In genomic region chr20:368915-369314, GRCh38 we compare ENCODE assay signal across 14 cellular contexts. TPM values are rescaled to one million over a fixed set of nuclear protein-coding genes. Genes with fewer than 3 reads are reported as not detected.
DNase-seq lines count a peak whose midpoint lies in the region; ATAC-seq, FAIRE-seq and TF ChIP-seq lines count a peak whose summit lies in the region.
"Had no signal": no experiment of that assay in that cellular context is flagged by ENCODE, and none has a peak within 500 bp of the region (broad histone marks: within the 10 kb centered on the region; RNA-seq: fewer than 3 reads in every experiment).

No MANE protein-coding gene starts in this region.

- H3K27me3 ChIP-seq in RWPE2 (ENCODE audit: insufficient read depth, poor library complexity, severe bottlenecking) (no peaks in the 10 kb centered on the region), thyroid gland (no peaks in the 10 kb centered on the region)
- no peaks in the 10 kb centered on the region for H3K27me3 ChIP-seq in naive thymus-derived CD4-positive, alpha-beta T cell (ENCODE audit: control insufficient read depth in 2 of 2, insufficient read depth in 2 of 2, low read length in 2 of 2)
- H3K27me3 ChIP-seq: BLaER1 had no signal

- peak overlapping the region in 1 of 10 donors; percentile 23 for H3K4me3 Mint-ChIP-seq in naive thymus-derived CD4-positive, alpha-beta T cell
- H3K4me3 Mint-ChIP-seq: H9 had no signal

- H3K36me3 Mint-ChIP-seq in naive thymus-derived CD4-positive, alpha-beta T cell: peaks cover 0 to 3% (median 0%) of the 10 kb centered on the region in 5 donors

- POLR2A ChIA-PET in A549 (lab: Yijun Ruan, JAX): interaction anchor here (0.8 to 5.7 kb wide), 4 partner anchors 14 to 39 kb away, joined by 4 to 77 read pairs (median 4); partner anchors contain the start of genes NRSN2, RBCK1 and TRIB3
- POLR2A ChIA-PET in naive thymus-derived CD4-positive, alpha-beta T cell (lab: Charles Lee): no interaction called here

- H3K4me3 ChIP-seq in A549 (no peak overlapping the region), RWPE2 (ENCODE audit: severe bottlenecking) (no peak overlapping the region), thyroid gland (replicated peaks in 1 of 3) (no peak overlapping the region)
- H3K4me3 ChIP-seq in naive thymus-derived CD4-positive, alpha-beta T cell (ENCODE audit: low read length): no peak overlapping the region
- H3K4me3 ChIP-seq: BLaER1 had no signal

- WGBS in A549 (ENCODE audit: missing lambda C conversion rate): 96% methylated on average over 4 of the region's 4 CpGs
- 97% methylated on average over 4 of the region's 4 CpGs for WGBS in thyroid gland, 2 donors

- H3K4me2 ChIP-seq in A549: no peak overlapping the region
- H3K4me2 ChIP-seq: BLaER1 had no signal

- H3K9me3 Mint-ChIP-seq in naive thymus-derived CD4-positive, alpha-beta T cell: peaks cover 0 to 1% (median 0%) of the 10 kb centered on the region in 11 donors
- H3K9me3 Mint-ChIP-seq: H9 had no signal

- H3K4me1 ChIP-seq in A549: peaks cover 88% of the 10 kb centered on the region
- H3K4me1 ChIP-seq in RWPE2 (ENCODE audit: insufficient read depth, poor library complexity, severe bottlenecking): peaks cover 80% of the 10 kb centered on the region
- peaks cover 0 to 20% of the 10 kb centered on the region in 2 donors for H3K4me1 ChIP-seq in naive thymus-derived CD4-positive, alpha-beta T cell (ENCODE audit: control insufficient read depth in 2 of 2, insufficient read depth in 2 of 2, low read length in 2 of 2)
- H3K4me1 ChIP-seq in thyroid gland: peaks cover 27 to 50% of the 10 kb centered on the region in 2 donors

- no peak for TF ChIP-seq RAD21 in A549 (conservative IDR thresholded peaks at IDR 0.05 in 1 of 2, IDR thresholded peaks at IDR 0.05 in 1 of 2)

- intact Hi-C loops in naive thymus-derived CD4-positive, alpha-beta T cell (cut with micrococcal nuclease): loop anchor here in 1 of 2 donors (5.0 kb wide), 1 partner anchor 93 kb away; the partner anchor contains the start of gene TBC1D20
- intact Hi-C loops in thyroid gland (cut with DNase I): loop anchor here (10.0 kb wide), 1 partner anchor 366 kb away; no protein-coding TSS in a partner anchor

- no peaks in the 10 kb centered on the region for H3K27me3 Mint-ChIP-seq in naive thymus-derived CD4-positive, alpha-beta T cell

- H3K27ac Mint-ChIP-seq in naive thymus-derived CD4-positive, alpha-beta T cell: peak overlapping the region in 6 of 9 donors; percentile 7 to 80 (median 62)
- H3K27ac Mint-ChIP-seq: H9 had no signal

- FAIRE-seq in A549 (lab: Jason Lieb, UNC): no peak

- ATAC-seq in A549: no peak
- no peak for ATAC-seq in RWPE2 (ENCODE audit: low read depth)
- ATAC-seq in naive thymus-derived CD4-positive, alpha-beta T cell: no peak

- no peak for TF ChIP-seq POLR2A in A549 (IDR thresholded peaks at IDR 0.05; ENCODE audit: low read length)
- TF ChIP-seq POLR2A in thyroid gland (IDR thresholded peaks at IDR 0.05): no peak

- H3K36me3 ChIP-seq in RWPE2 (ENCODE audit: low read depth) (no peaks in the 10 kb centered on the region), thyroid gland (no peaks in the 10 kb centered on the region)
- no peaks in the 10 kb centered on the region for H3K36me3 ChIP-seq in naive thymus-derived CD4-positive, alpha-beta T cell (ENCODE audit: control insufficient read depth in 2 of 3, insufficient read depth in 3 of 3, low read length in 3 of 3)
- H3K36me3 ChIP-seq: BLaER1 had no signal

- TF ChIP-seq EP300 in A549 (IDR thresholded peaks at IDR 0.05): no peak

- CTCF ChIA-PET in A549 (lab: Yijun Ruan, JAX): interaction anchor here (1.1 to 50.3 kb wide), 6 partner anchors 9 to 370 kb away, joined by 4 to 1229 read pairs (median 5); no protein-coding TSS in a partner anchor
- CTCF ChIA-PET in naive thymus-derived CD4-positive, alpha-beta T cell (lab: Charles Lee): no interaction called here

- TF ChIP-seq CTCF in A549 (IDR thresholded peaks at IDR 0.05) (no peak), C4-2B (conservative IDR thresholded peaks at IDR 0.05) (no peak), RWPE2 (IDR thresholded peaks at IDR 0.05; ENCODE audit: poor library complexity, severe bottlenecking) (no peak), thyroid gland (IDR thresholded peaks at IDR 0.05) (no peak)

- DNase-seq in A549 (ENCODE audit: low read depth in 1 of 2, low spot score in 1 of 2): no peak
- DNase-seq in RWPE2 (ENCODE audit: low spot score): no peak
- DNase-seq in naive thymus-derived CD4-positive, alpha-beta T cell: no peak
- no peak for DNase-seq in NAMALWA (ENCODE audit: low spot score)
- no peak for DNase-seq in thyroid gland
- no peak for DNase-seq in NCI-H446 treated with DMSO at 0.1 percent for 48 hours (lab: John Stamatoyannopoulos, UW)
- DNase-seq: DMS53, H9, MV-4-11, NCI-H1436 treated with DMSO at 0.1 percent for 48 hours, NCI-H2081, NCI-H526 had no signal

- peaks cover 26 to 64% (median 48%) of the 10 kb centered on the region in 7 donors for H3K4me1 Mint-ChIP-seq in naive thymus-derived CD4-positive, alpha-beta T cell

- H3K9me3 ChIP-seq in A549 (no peaks in the 10 kb centered on the region), RWPE2 (ENCODE audit: severe bottlenecking) (no peaks in the 10 kb centered on the region), thyroid gland (no peaks in the 10 kb centered on the region)
- no peaks in the 10 kb centered on the region for H3K9me3 ChIP-seq in naive thymus-derived CD4-positive, alpha-beta T cell (ENCODE audit: control insufficient read depth in 2 of 3, low read length in 3 of 3)
- H3K9me3 ChIP-seq: BLaER1 had no signal

- H3K27ac ChIP-seq in A549 (peak overlapping the region; percentile 94 to 98), C4-2B (peak overlapping the region; percentile 97), RWPE2 (ENCODE audit: poor library complexity, severe bottlenecking) (peak overlapping the region; percentile 91), thyroid gland (no peak overlapping the region)
- H3K27ac ChIP-seq in naive thymus-derived CD4-positive, alpha-beta T cell (ENCODE audit: low read depth, low read length): no peak overlapping the region
- H3K27ac ChIP-seq: BLaER1 had no signal

TF ChIP-seq in A549, 52 proteins besides CTCF, POLR2A, EP300 and RAD21:
- TF ChIP-seq CEBPB (IDR thresholded peaks at IDR 0.05): peak in 1 of 2 experiments; percentile 34; a peak in 1 of 4 replicates
- TF ChIP-seq JUN (IDR thresholded peaks at IDR 0.05): no peak

RNA-seq across cellular contexts. Expression of gene TRIB3, which starts 11.6 kb away (rescaled TPM):
- 210 and 269 TPM in 2 replicates for polyA plus RNA-seq in A549 (2011; rRNA removed)
- 56.5 and 79.1 TPM in 2 replicates for polyA plus RNA-seq in A549 (2012; cell fraction: cytosol; rRNA removed)
- 68.7 and 90.7 TPM in 2 replicates for polyA plus RNA-seq in A549 (2012; cell fraction: nucleus; rRNA removed)
- 28.4 to 39.8 TPM (median 34.0 TPM) in 3 replicates for polyA plus RNA-seq in A549 (2017; fragmentation: RNase III; extraction: RNeasy Plus Mini Kit Qiagen cat#74134 plus additional on column Dnase treatment)
- 224 and 268 TPM in 2 replicates for polyA minus RNA-seq in A549 (2011; rRNA and poly(A)+ RNA removed)
- 10 to 100 TPM in 1 of 5 experiments, 1 to 10 TPM in 4; 2.4 to 27.7 (median 9.4) TPM for total RNA-seq in naive thymus-derived CD4-positive, alpha-beta T cell
- 10 to 100 TPM; 12.6 to 16.0 TPM for polyA plus RNA-seq in naive thymus-derived CD4-positive, alpha-beta T cell
- 10 to 100 TPM in 2 of 4 donors, 1 to 10 TPM in 2; 6.1 to 16.5 (median 8.1) TPM for total RNA-seq in thyroid gland

RNA-seq across cellular contexts. Expression of gene NRSN2, which starts 22.0 kb away (rescaled TPM):
- polyA plus RNA-seq in A549 (2011; rRNA removed) (40.5 and 47.5 TPM in 2 replicates), A549 (2017; fragmentation: RNase III; extraction: RNeasy Plus Mini Kit Qiagen cat#74134 plus additional on column Dnase treatment) (59.6 to 74.8 TPM (median 74.3 TPM) in 3 replicates)
- polyA plus RNA-seq in A549 (2012; cell fraction: cytosol; rRNA removed): 103 and 115 TPM in 2 replicates
- polyA plus RNA-seq in A549 (2012; cell fraction: nucleus; rRNA removed): 84.2 and 135 TPM in 2 replicates
- 36.5 and 42.2 TPM in 2 replicates for polyA minus RNA-seq in A549 (2011; rRNA and poly(A)+ RNA removed)
- total RNA-seq in naive thymus-derived CD4-positive, alpha-beta T cell: 1 to 10 TPM in 3 of 5 experiments, under 1 TPM in 2; 0.24 to 2.1 (median 1.3) TPM
- 1 to 10 TPM; 1.3 to 1.8 TPM for polyA plus RNA-seq in naive thymus-derived CD4-positive, alpha-beta T cell
- total RNA-seq in thyroid gland: 10 to 100 TPM; 29.8 to 56.7 (median 42.4) TPM

RNA-seq across cellular contexts. Expression of gene RBCK1, which starts 39.2 kb away (rescaled TPM):
- 222 and 239 TPM in 2 replicates for polyA plus RNA-seq in A549 (2011; rRNA removed)
- polyA plus RNA-seq in A549 (2012; cell fraction: cytosol; rRNA removed): 142 and 173 TPM in 2 replicates
- 254 and 311 TPM in 2 replicates for polyA plus RNA-seq in A549 (2012; cell fraction: nucleus; rRNA removed)
- 105 to 117 TPM (median 112 TPM) in 3 replicates for polyA plus RNA-seq in A549 (2017; fragmentation: RNase III; extraction: RNeasy Plus Mini Kit Qiagen cat#74134 plus additional on column Dnase treatment)
- polyA minus RNA-seq in A549 (2011; rRNA and poly(A)+ RNA removed): 186 and 187 TPM in 2 replicates
- 100 to 1,000 TPM in 1 of 5 experiments, 10 to 100 TPM in 4; 70.3 to 153 (median 96.9) TPM for total RNA-seq in naive thymus-derived CD4-positive, alpha-beta T cell
- polyA plus RNA-seq in naive thymus-derived CD4-positive, alpha-beta T cell: 10 to 100 TPM; 80.1 to 98.1 TPM
- 10 to 100 TPM; 49.2 to 90.2 (median 71.0) TPM for total RNA-seq in thyroid gland

RNA-seq across cellular contexts. Expression of gene SOX12, which starts 43.6 kb away (rescaled TPM):
- polyA plus RNA-seq in A549 (2011; rRNA removed) (7.0 and 7.5 TPM in 2 replicates), A549 (2017; fragmentation: RNase III; extraction: RNeasy Plus Mini Kit Qiagen cat#74134 plus additional on column Dnase treatment) (24.6 to 32.8 TPM (median 29.2 TPM) in 3 replicates)
- polyA plus RNA-seq in A549 (2012; cell fraction: cytosol; rRNA removed): 16.0 and 19.5 TPM in 2 replicates
- polyA plus RNA-seq in A549 (2012; cell fraction: nucleus; rRNA removed): 39.6 and 40.2 TPM in 2 replicates
- 6.1 and 6.6 TPM in 2 replicates for polyA minus RNA-seq in A549 (2011; rRNA and poly(A)+ RNA removed)
- 10 to 100 TPM in 3 of 5 experiments, 1 to 10 TPM in 2; 4.6 to 15.1 (median 12.3) TPM for total RNA-seq in naive thymus-derived CD4-positive, alpha-beta T cell
- 1 to 10 TPM in 1 of 2 donors, under 1 TPM in 1; 0.89 to 1.3 TPM for polyA plus RNA-seq in naive thymus-derived CD4-positive, alpha-beta T cell
- 10 to 100 TPM in 1 of 4 donors, 1 to 10 TPM in 3; 7.1 to 12.9 (median 9.0) TPM for total RNA-seq in thyroid gland

Comparison
In these comparisons a context has a peak if more than half of its experiments do, and no peak if none do; other contexts are left out.
1. H3K27ac ChIP-seq: peak in A549 (2 of 2), C4-2B (single experiment) and RWPE2 (single experiment); none in naive thymus-derived CD4-positive, alpha-beta T cell (single experiment) and thyroid gland (0 of 3).
2. RNA of gene NRSN2, which starts 22.0 kb away (total RNA-seq): 29.8 to 56.7 TPM in thyroid gland; 0.24 to 2.1 TPM in naive thymus-derived CD4-positive, alpha-beta T cell; every median in the first group is over 4 times any median in the second.